Comparison of ENCODE assay signal across 4 cellular contexts in the genomic region with DNA sequence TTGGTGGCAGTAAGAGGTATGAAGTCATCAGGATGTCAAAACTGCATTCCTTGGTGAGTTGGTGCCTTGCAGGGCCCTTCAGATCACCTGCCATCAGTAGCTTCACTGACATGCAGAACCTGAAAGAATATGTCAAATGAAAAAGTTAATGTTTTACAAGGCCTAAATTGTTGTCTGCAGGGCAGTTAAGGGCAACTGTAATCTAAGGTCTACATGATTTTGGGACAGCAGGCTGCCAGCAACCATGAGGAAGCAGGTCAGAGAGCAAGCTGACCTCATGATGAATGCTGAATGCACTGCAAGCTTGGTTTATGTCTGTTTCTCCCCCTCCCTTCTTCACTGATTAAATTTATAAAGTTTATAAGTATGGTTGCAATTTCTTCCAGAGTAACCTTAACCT. TPM values are rescaled to one million over a fixed set of nuclear protein-coding genes. Genes with fewer than 3 reads are reported as not detected.
"Had no signal": no experiment of that assay in that cellular context is flagged by ENCODE, and none has a peak within 500 bp of the region (broad histone marks: within the 10 kb centered on the region; RNA-seq: fewer than 3 reads in every experiment).

No MANE protein-coding gene starts in this region.

RNA-seq across cellular contexts. Expression of a gene that starts 1.1 kb away (rescaled TPM):
- total RNA-seq: LHCN-M2, M059J, MCF 10A, NCI-H460 had no signal

RNA-seq across cellular contexts. Expression of a gene that starts 13.2 kb away (rescaled TPM):
- total RNA-seq: LHCN-M2, M059J, MCF 10A, NCI-H460 had no signal

RNA-seq across cellular contexts. Expression of a gene that starts 17.3 kb away (rescaled TPM):
- total RNA-seq: LHCN-M2, M059J, MCF 10A, NCI-H460 had no signal

RNA-seq across cellular contexts. Expression of a gene that starts 44.7 kb away (rescaled TPM):
- total RNA-seq: LHCN-M2, M059J, MCF 10A, NCI-H460 had no signal

RNA-seq across cellular contexts. Expression of a gene that starts 48.2 kb away (rescaled TPM):
- total RNA-seq: LHCN-M2, M059J, MCF 10A, NCI-H460 had no signal
